18 cellular contexts compared by ENCODE assay signal in the genomic region with DNA sequence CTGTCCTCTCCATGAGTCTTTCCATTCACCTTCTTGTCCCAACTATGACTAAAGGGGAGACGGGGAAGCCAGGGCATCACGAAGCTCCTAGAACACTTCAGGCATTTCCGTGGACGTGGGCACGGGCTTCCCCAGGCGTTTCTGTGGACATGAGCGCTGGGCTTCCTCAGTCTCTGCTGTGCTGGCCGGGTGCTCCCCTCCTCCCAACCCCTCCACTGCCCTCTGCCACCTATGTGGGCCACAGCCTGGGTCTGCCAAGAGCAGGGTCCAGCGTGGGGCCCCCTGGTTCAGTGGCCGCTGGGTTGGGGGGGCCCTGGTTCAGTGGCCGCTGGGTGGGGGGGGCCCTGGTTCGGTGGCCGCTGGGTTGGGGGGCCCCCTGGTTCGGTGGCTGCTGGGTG. TPM values are rescaled to one million over a fixed set of nuclear protein-coding genes. Genes with fewer than 3 reads are reported as not detected.
A peak's percentile ranks its signal among the peaks of the same experiment; 100 is the strongest.
DNase-seq lines count a peak whose midpoint lies in the region; ATAC-seq and TF ChIP-seq lines count a peak whose summit lies in the region.
"Had no signal": no experiment of that assay in that cellular context is flagged by ENCODE, and none has a peak within 500 bp of the region (broad histone marks: within the 10 kb centered on the region; RNA-seq: fewer than 3 reads in every experiment).

No MANE protein-coding gene starts in this region.

- H3K4me3 Mint-ChIP-seq in stimulated activated naive B cell treated with anti-CD40 and anti-IgM and Interleukin-4, amounts not matched to agents 10 μg/mL and 1 μg/mL and 100 μg/mL, for 72 hours, result no peak overlapping the region
- no peak overlapping the region for H3K4me3 Mint-ChIP-seq in CD4-positive, alpha-beta T cell
- H3K4me3 Mint-ChIP-seq: GM23338 had no signal

- intact Hi-C loops in cardiac septum (cut with DNase I) (no loop called here), vagina (cut with DNase I) (no loop called here)
- intact Hi-C loops in CD4-positive, alpha-beta T cell (cut with DNase I, micrococcal nuclease), result no loop called here

- H3K27ac ChIP-seq in right atrium auricular region, result peak overlapping the region; percentile 76 to 88
- H3K27ac ChIP-seq in cingulate gyrus (ENCODE audit: low read depth, low read length), result peak overlapping the region; percentile 99
- H3K27ac ChIP-seq in CD4-positive, alpha-beta T cell (ENCODE audit: low read depth, low read length), result no peak overlapping the region
- no peak overlapping the region for H3K27ac ChIP-seq in vagina
- H3K27ac ChIP-seq: A549; BLaER1 treated with 17β-estradiol and CSF1 and Interleukin-3, amounts not matched to agents 10 nM and 100 nM had no signal

- CTCF ChIA-PET in CD4-positive, alpha-beta T cell (lab: Charles Lee), result no interaction called here

- H3K36me3 Mint-ChIP-seq in stimulated activated naive B cell treated with anti-CD40 and anti-IgM and Interleukin-4, amounts not matched to agents 10 μg/mL and 1 μg/mL and 100 μg/mL, for 72 hours, result peaks cover 23 to 31% of the 10 kb centered on the region in 2 donors
- peaks cover 12% of the 10 kb centered on the region for H3K36me3 Mint-ChIP-seq in CD4-positive, alpha-beta T cell (ENCODE audit: low read depth)

- H3K9me3 Mint-ChIP-seq in stimulated activated naive B cell treated with anti-CD40 and anti-IgM and Interleukin-4, amounts not matched to agents 10 μg/mL and 1 μg/mL and 100 μg/mL, for 72 hours, result no peaks in the 10 kb centered on the region
- no peaks in the 10 kb centered on the region for H3K9me3 Mint-ChIP-seq in CD4-positive, alpha-beta T cell
- H3K9me3 Mint-ChIP-seq: GM23338 had no signal

- no peak for ATAC-seq in stimulated activated naive B cell treated with anti-CD40 and anti-IgM and Interleukin-4, amounts not matched to agents 10 μg/mL and 1 μg/mL and 100 μg/mL, for 72 hours (replicated peaks)
- ATAC-seq in CD4-positive, alpha-beta T cell (ENCODE audit: poor library complexity), result no peak
- ATAC-seq in HG02938 (IDR thresholded peaks at IDR 0.05; ENCODE audit: unreplicated experiment), result no peak
- ATAC-seq: A549, GM23338, PC-3 had no signal

- H3K36me3 ChIP-seq in right atrium auricular region (peaks cover 3% of the 10 kb centered on the region), vagina (peaks cover 0 to 4% of the 10 kb centered on the region in 2 donors)

- DNase-seq in right atrium auricular region (ENCODE audit: low spot score) (no peak), cardiac septum (ENCODE audit: low spot score) (no peak), vagina (ENCODE audit: extremely low spot score in 2 of 2) (no peak)
- no peak for DNase-seq in stimulated activated naive B cell treated with anti-CD40 and anti-IgM and Interleukin-4, amounts not matched to agents 10 μg/mL and 1 μg/mL and 100 μg/mL, for 72 hours
- DNase-seq in CD4-positive, alpha-beta T cell, result no peak
- DNase-seq: DMS 273 treated with DMSO at 0.1 percent for 48 hours, GF-D8, KBM-7, NCI-H1417, NCI-H2029, NCI-H510A treated with DMSO at 0.1 percent for 48 hours, NCI-H82 had no signal

- TF ChIP-seq CTCF in right atrium auricular region (IDR thresholded peaks at IDR 0.05) (no peak), vagina (IDR thresholded peaks at IDR 0.05) (no peak)
- no peak for TF ChIP-seq CTCF in CD4-positive, alpha-beta T cell (IDR thresholded peaks at IDR 0.05)

- peaks cover 0 to 69% of the 10 kb centered on the region in 2 donors for H3K4me1 ChIP-seq in right atrium auricular region
- peaks cover 40% of the 10 kb centered on the region for H3K4me1 ChIP-seq in vagina
- H3K4me1 ChIP-seq: A549 had no signal

- H3K4me1 Mint-ChIP-seq in stimulated activated naive B cell treated with anti-CD40 and anti-IgM and Interleukin-4, amounts not matched to agents 10 μg/mL and 1 μg/mL and 100 μg/mL, for 72 hours, result peaks cover 9 to 14% of the 10 kb centered on the region in 2 donors
- H3K4me1 Mint-ChIP-seq in CD4-positive, alpha-beta T cell (ENCODE audit: low read depth), result no peaks in the 10 kb centered on the region

- H3K4me3 ChIP-seq in right atrium auricular region, result no peak overlapping the region
- no peak overlapping the region for H3K4me3 ChIP-seq in vagina
- H3K4me3 ChIP-seq: A549; BLaER1 treated with 17β-estradiol and CSF1 and Interleukin-3, amounts not matched to agents 10 nM and 100 nM; GM23338 had no signal

- H3K27ac Mint-ChIP-seq in stimulated activated naive B cell treated with anti-CD40 and anti-IgM and Interleukin-4, amounts not matched to agents 10 μg/mL and 1 μg/mL and 100 μg/mL, for 72 hours, result peak overlapping the region; percentile 22
- H3K27ac Mint-ChIP-seq in CD4-positive, alpha-beta T cell, result no peak overlapping the region
- H3K27ac Mint-ChIP-seq: GM23338 had no signal

- H3K27me3 Mint-ChIP-seq in stimulated activated naive B cell treated with anti-CD40 and anti-IgM and Interleukin-4, amounts not matched to agents 10 μg/mL and 1 μg/mL and 100 μg/mL, for 72 hours, result no peaks in the 10 kb centered on the region
- no peaks in the 10 kb centered on the region for H3K27me3 Mint-ChIP-seq in CD4-positive, alpha-beta T cell

- TF ChIP-seq POLR2A in vagina (IDR thresholded peaks at IDR 0.05), result no peak

- H3K27me3 ChIP-seq in right atrium auricular region (no peaks in the 10 kb centered on the region), vagina (no peaks in the 10 kb centered on the region)
- H3K27me3 ChIP-seq in CD4-positive, alpha-beta T cell (ENCODE audit: control insufficient read depth, insufficient read depth, low read length), result no peaks in the 10 kb centered on the region

- POLR2A ChIA-PET in CD4-positive, alpha-beta T cell (lab: Charles Lee), result interaction anchor here (1.2 kb wide), 1 partner anchor 14 kb away, joined by 3 read pairs; no protein-coding TSS in a partner anchor

- H3K9me3 ChIP-seq in right atrium auricular region (no peaks in the 10 kb centered on the region), vagina (no peaks in the 10 kb centered on the region)
- no peaks in the 10 kb centered on the region for H3K9me3 ChIP-seq in CD4-positive, alpha-beta T cell (ENCODE audit: control insufficient read depth, low read length)
- H3K9me3 ChIP-seq: A549; BLaER1 treated with 17β-estradiol and CSF1 and Interleukin-3, amounts not matched to agents 10 nM and 100 nM had no signal

RNA-seq across cellular contexts. Expression of a gene that starts 14.8 kb away (rescaled TPM):
- total RNA-seq in right atrium auricular region, result 10 to 100 TPM; 32.4 to 43.8 TPM
- total RNA-seq in cardiac septum, result 16.6 TPM
- 100 to 1,000 TPM; 184 to 185 TPM for total RNA-seq in CD4-positive, alpha-beta T cell
- 66.0 TPM for total RNA-seq in vagina

RNA-seq across cellular contexts. Expression of a gene that starts 45.9 kb away (rescaled TPM):
- total RNA-seq in right atrium auricular region (10 to 100 TPM; 28.5 to 41.1 TPM), cardiac septum (16.8 TPM), vagina (34.9 TPM)
- total RNA-seq in CD4-positive, alpha-beta T cell, result 100 to 1,000 TPM in 1 of 2 experiments, 10 to 100 TPM in 1; 97.7 to 104 TPM

Comparison
In these comparisons a context has a peak if more than half of its experiments do, and no peak if none do; other contexts are left out.
1. H3K27ac ChIP-seq: peak in right atrium auricular region (2 of 2) and cingulate gyrus (single experiment); none in CD4-positive, alpha-beta T cell (single experiment) and vagina (single experiment).